ENCODE assay signal across 9 cellular contexts in genomic region chr10:15096661-15097010, GRCh38. TPM values are rescaled to one million over a fixed set of nuclear protein-coding genes. Genes with fewer than 3 reads are reported as not detected.
DNase-seq lines count a peak whose midpoint lies in the region; ATAC-seq and TF ChIP-seq lines count a peak whose summit lies in the region.
"Had no signal": no experiment of that assay in that cellular context is flagged by ENCODE, and none has a peak within 500 bp of the region (broad histone marks: within the 10 kb centered on the region; RNA-seq: fewer than 3 reads in every experiment).

No MANE protein-coding gene starts in this region.

- H3K36me3 ChIP-seq in SU-DHL-6 (ENCODE audit: low read length) (no peaks in the 10 kb centered on the region), heart left ventricle (peaks cover 0 to 10% (median 2%) of the 10 kb centered on the region in 9 donors)

- H4K20me1 ChIP-seq in SU-DHL-6 (ENCODE audit: low read depth, low read length), result no peaks in the 10 kb centered on the region; the same call in 1 of the 2 replicates

- no peak for TF ChIP-seq POLR2A in heart left ventricle (IDR thresholded peaks at IDR 0.05)

- H3K4me2 ChIP-seq in SU-DHL-6 (ENCODE audit: low read depth, low read length, poor library complexity, severe bottlenecking), result peak overlapping the region; percentile 80

- H3K9me3 ChIP-seq in SU-DHL-6 (ENCODE audit: insufficient read depth, low read length) (no peaks in the 10 kb centered on the region), heart left ventricle (no peaks in the 10 kb centered on the region)

- H3K4me1 ChIP-seq in heart left ventricle, result peaks cover 2 to 31% (median 19%) of the 10 kb centered on the region in 12 donors

- H3K27ac ChIP-seq in SU-DHL-6 (ENCODE audit: low read depth, low read length) (peak overlapping the region; percentile 90), heart left ventricle (peak overlapping the region; percentile 85 to 100 (median 95)), skin epidermis (peak overlapping the region in 20 of 21 experiments; percentile 90 to 99 (median 96))

- H3K4me3 ChIP-seq in GM12864 (ENCODE audit: low read depth, low read length) (peak overlapping the region; percentile 97), SU-DHL-6 (ENCODE audit: insufficient read depth, low read length, poor library complexity, severe bottlenecking) (peak overlapping the region; percentile 86), heart left ventricle (peak overlapping the region; percentile 63 to 97 (median 88)), skin epidermis (peak overlapping the region; percentile 76 to 96 (median 85))

- H2AFZ ChIP-seq in SU-DHL-6 (ENCODE audit: low read depth, low read length, severe bottlenecking), result peak overlapping the region; percentile 96

- DNase-seq in GM12864 (ENCODE audit: low read depth) (no peak), heart left ventricle (no peak), ureter (ENCODE audit: low spot score) (no peak), RKO (ENCODE audit: low spot score) (no peak)

- 0 out of 2 replicates have a peak, but pooled peaks cover 5% of the 10 kb centered on the region for H3F3A ChIP-seq in SU-DHL-6 (ENCODE audit: insufficient read depth)

- H3K27me3 ChIP-seq in SU-DHL-6 (ENCODE audit: low read length), result no peaks in the 10 kb centered on the region
- peaks cover 0 to 3% (median 0%) of the 10 kb centered on the region in 9 donors for H3K27me3 ChIP-seq in heart left ventricle

- H3K9ac ChIP-seq in SU-DHL-6 (ENCODE audit: low read length), result peak overlapping the region; percentile 75

- intact Hi-C loops in heart left ventricle (cut with DNase I), result loop anchor here in 8 of 10 donors (2.0 to 10.0 kb wide), 6 partner anchors 71 to 492 kb away; partner anchors contain the start of genes MEIG1 (in 8 of the 8), DCLRE1C (in 2 of the 8), NMT2 (in 2 of the 8) and SUV39H2 (in 1 of the 8)

- H3K9me2 ChIP-seq in SU-DHL-6 (replicated peaks; ENCODE audit: insufficient read depth, low read length), result no peaks in the 10 kb centered on the region

- peaks cover 42% of the 10 kb centered on the region for H3K79me2 ChIP-seq in SU-DHL-6 (ENCODE audit: insufficient read depth, low read length)

- TF ChIP-seq CTCF in GM12864 (IDR thresholded peaks at IDR 0.05; ENCODE audit: low read depth, low read length, missing control alignments), result no peak
- TF ChIP-seq CTCF in SU-DHL-6 (IDR thresholded peaks at IDR 0.05; ENCODE audit: insufficient read depth, low read length, poor library complexity, severe bottlenecking), result no peak
- no peak for TF ChIP-seq CTCF in heart left ventricle (IDR thresholded peaks at IDR 0.05)

- ATAC-seq in HG02571 (IDR thresholded peaks at IDR 0.05; ENCODE audit: unreplicated experiment) (peak; percentile 19), heart left ventricle (peak in 3 of 4 donors; percentile 6 to 35 (median 30)), HG03442 (IDR thresholded peaks at IDR 0.05; ENCODE audit: unreplicated experiment) (no peak)

- 0 to 4% (median 3%) methylated on average over 11 of the region's 11 CpGs for WGBS in heart left ventricle, 4 donors

RNA-seq across cellular contexts. Expression of gene RPP38, which starts 0.5 kb away (rescaled TPM):
- total RNA-seq in heart left ventricle, result 10 to 100 TPM in 2 of 9 donors, 1 to 10 TPM in 7; 7.2 to 14.4 (median 8.9) TPM
- polyA plus RNA-seq in heart left ventricle, result 10 to 100 TPM; 12.3 to 15.5 TPM
- total RNA-seq in ureter, result 19.1 TPM

RNA-seq across cellular contexts. Expression of gene ACBD7, which starts 8.1 kb away (rescaled TPM):
- total RNA-seq in heart left ventricle (1 to 10 TPM in 1 of 9 donors, not detected in 8; 1.1 TPM), ureter (0.86 TPM)
- polyA plus RNA-seq in heart left ventricle, result under 1 TPM in 1 of 2 donors, not detected in 1; 0.08 TPM

RNA-seq across cellular contexts. Expression of gene OLAH, which starts 52.9 kb away (rescaled TPM):
- under 1 TPM in 1 of 9 donors, not detected in 8; 0.44 TPM for total RNA-seq in heart left ventricle
- polyA plus RNA-seq in heart left ventricle, result under 1 TPM in 1 of 2 donors, not detected in 1; 0.54 TPM
- not detected for total RNA-seq in ureter
- total RNA-seq: T-helper 2 cell treated with Interferon-gamma antibody and Interleukin-4, amounts not matched to agents 100 ng/mL and 5 ng/mL, for 36 hours had no signal
